In the genomic region with DNA sequence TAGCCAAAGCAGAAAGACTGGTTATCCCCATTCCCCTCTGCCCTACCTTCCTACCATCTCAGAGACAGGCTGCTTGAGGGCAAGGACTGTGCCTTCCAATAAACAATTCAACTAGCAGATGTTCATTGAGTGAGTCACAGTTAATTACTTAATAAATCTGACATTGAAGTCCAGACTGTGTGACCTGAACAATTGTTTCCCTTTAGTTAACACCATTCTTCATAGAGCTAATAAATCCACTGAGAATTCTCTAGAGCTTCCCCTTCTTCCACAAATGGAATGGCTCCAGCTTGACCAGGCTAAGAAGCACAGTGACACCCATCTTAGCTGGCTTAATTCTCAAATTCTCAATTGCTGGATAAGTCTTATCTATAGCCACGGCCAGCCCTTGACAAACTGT, we compare ENCODE assay signal across 24 cellular contexts.
A peak's percentile ranks its signal among the peaks of the same experiment; 100 is the strongest.
DNase-seq lines count a peak whose midpoint lies in the region; ATAC-seq and TF ChIP-seq lines count a peak whose summit lies in the region.
"Had no signal": no experiment of that assay in that cellular context is flagged by ENCODE, and none has a peak within 500 bp of the region (broad histone marks: within the 10 kb centered on the region; RNA-seq: fewer than 3 reads in every experiment).

No MANE protein-coding gene starts in this region.

- no peaks in the 10 kb centered on the region for H3K4me1 Mint-ChIP-seq in MCF 10A (ENCODE audit: insufficient read depth, unreplicated experiment)
- H3K4me1 Mint-ChIP-seq: naive thymus-derived CD8-positive, alpha-beta T cell had no signal

- no peaks in the 10 kb centered on the region for H3K36me3 ChIP-seq in heart right ventricle
- H3K36me3 ChIP-seq: cardiac muscle cell, gastrocnemius medialis, sigmoid colon, uterus had no signal

- no peak for TF ChIP-seq CTCF in heart right ventricle (IDR thresholded peaks at IDR 0.05)
- TF ChIP-seq CTCF in MCF 10A (IDR thresholded peaks at IDR 0.05; ENCODE audit: unreplicated experiment) = no peak

- H3K36me3 Mint-ChIP-seq in MCF 10A (ENCODE audit: insufficient read depth, unreplicated experiment) = no peaks in the 10 kb centered on the region
- H3K36me3 Mint-ChIP-seq: naive thymus-derived CD8-positive, alpha-beta T cell had no signal

- H3K27ac ChIP-seq in heart right ventricle = peak overlapping the region in 9 of 10 donors; percentile 19 to 80 (median 72)
- H3K27ac ChIP-seq: cardiac muscle cell, gastrocnemius medialis had no signal

- H3K9me3 ChIP-seq in heart right ventricle = no peaks in the 10 kb centered on the region
- H3K9me3 ChIP-seq: gastrocnemius medialis, sigmoid colon, uterus had no signal

- H3K4me3 ChIP-seq in heart right ventricle = no peak overlapping the region
- H3K4me3 ChIP-seq: cardiac muscle cell, gastrocnemius medialis, sigmoid colon, uterus had no signal

- H3K27ac Mint-ChIP-seq in MCF 10A (ENCODE audit: low read depth, unreplicated experiment) = no peak overlapping the region
- H3K27ac Mint-ChIP-seq: activated naive CD4-positive, alpha-beta T cell treated with anti-CD3 and anti-CD28 coated beads for 36 hours; dendritic cell treated with granulocyte-macrophage colony-stimulating factor and Interleukin-4, amounts not matched to agents 40 ng/mL and 50 ng/mL, for 4 days; naive thymus-derived CD8-positive, alpha-beta T cell had no signal

- POLR2A ChIA-PET in MCF 10A (lab: Yijun Ruan, JAX) = interaction anchor here (0.8 kb wide), 1 partner anchor 9 kb away, joined by 3 read pairs; no protein-coding TSS in a partner anchor

- peaks cover 0 to 29% (median 9%) of the 10 kb centered on the region in 9 donors for H3K4me1 ChIP-seq in heart right ventricle
- H3K4me1 ChIP-seq: gastrocnemius medialis, sigmoid colon had no signal

- WGBS in heart right ventricle, 2 donors = 17 to 37% methylated on average over 1 of the region's 1 CpG

- peak; percentile 14 to 76 (median 52) for ATAC-seq in heart right ventricle
- ATAC-seq in GM21381 (IDR thresholded peaks at IDR 0.05; ENCODE audit: unreplicated experiment) = no peak
- no peak for ATAC-seq in HG03095 (IDR thresholded peaks at IDR 0.05; ENCODE audit: unreplicated experiment)
- ATAC-seq: activated T-cell treated with anti-CD3 and anti-CD28 coated beads, Interleukin-2, amount 50 U/mL, for 4 hours; naive thymus-derived CD8-positive, alpha-beta T cell had no signal

- DNase-seq in HT-29 (ENCODE audit: low spot score) (peak; percentile 24), dermis blood vessel endothelial cell (peak; percentile 55), heart right ventricle (no peak), pons (ENCODE audit: low spot score) (peak; percentile 1), MCF 10A (ENCODE audit: unreplicated experiment) (no peak), NCI-H146 (lab: John Stamatoyannopoulos, UW) (no peak)
- DNase-seq: activated CD4-positive, alpha-beta T cell treated with anti-CD3 and anti-CD28 coated beads for 4 hours; activated naive CD4-positive, alpha-beta T cell treated with anti-CD3 and anti-CD28 coated beads for 36 hours; activated T-cell treated with anti-CD3 and anti-CD28 coated beads, Interleukin-2, amount 50 U/mL, for 4 hours; amygdala; gastrocnemius medialis; H7; KBM-7; kidney glomerular epithelial cell; naive thymus-derived CD8-positive, alpha-beta T cell; NCI-H1694; NCI-H774; SIG-M5; uterus had no signal

- CTCF ChIA-PET in MCF 10A (lab: Yijun Ruan, JAX) = interaction anchor here (0.6 to 1.5 kb wide), 5 partner anchors 10 to 48 kb away, joined by 3 to 6 read pairs (median 4); no protein-coding TSS in a partner anchor

- no peaks in the 10 kb centered on the region for H3K27me3 Mint-ChIP-seq in MCF 10A (ENCODE audit: insufficient read depth, unreplicated experiment)

- no peaks in the 10 kb centered on the region for H3K9me3 Mint-ChIP-seq in MCF 10A (ENCODE audit: unreplicated experiment)
- H3K9me3 Mint-ChIP-seq: activated naive CD4-positive, alpha-beta T cell treated with anti-CD3 and anti-CD28 coated beads for 36 hours; activated T-cell treated with anti-CD3 and anti-CD28 coated beads, Interleukin-2, amount 50 U/mL, for 4 hours; dendritic cell treated with granulocyte-macrophage colony-stimulating factor and Interleukin-4, amounts not matched to agents 40 ng/mL and 50 ng/mL, for 4 days; naive thymus-derived CD8-positive, alpha-beta T cell had no signal

- no peaks in the 10 kb centered on the region for H3K27me3 ChIP-seq in heart right ventricle
- H3K27me3 ChIP-seq: cardiac muscle cell, gastrocnemius medialis, sigmoid colon, uterus had no signal

- H3K4me3 Mint-ChIP-seq in MCF 10A (ENCODE audit: unreplicated experiment) = no peak overlapping the region
- H3K4me3 Mint-ChIP-seq: activated naive CD4-positive, alpha-beta T cell treated with anti-CD3 and anti-CD28 coated beads for 36 hours; activated T-cell treated with anti-CD3 and anti-CD28 coated beads, Interleukin-2, amount 50 U/mL, for 4 hours; dendritic cell treated with granulocyte-macrophage colony-stimulating factor and Interleukin-4, amounts not matched to agents 40 ng/mL and 50 ng/mL, for 4 days; naive thymus-derived CD8-positive, alpha-beta T cell had no signal

- no TSS peak for BruUV-seq in MCF 10A (replicated peaks; lab: Mats Ljungman, UMichigan)

- intact Hi-C loops in heart right ventricle (cut with DNase I) = loop anchor here in 3 of 10 donors (5.0 kb wide), 4 partner anchors 50 to 85 kb away; no protein-coding TSS in a partner anchor
- intact Hi-C loops in MCF 10A (cut with micrococcal nuclease) = no loop called here

Comparison
In these comparisons a context has a peak if more than half of its experiments do, and no peak if none do; other contexts are left out.
1. DNase-seq: peak in HT-29 (single experiment), dermis blood vessel endothelial cell (single experiment) and pons (single experiment); none in heart right ventricle (0 of 2), MCF 10A (single experiment) and NCI-H146 (single experiment).
2. ATAC-seq: peak in heart right ventricle (8 of 8); none in GM21381 (single experiment) and HG03095 (single experiment).